Comparison of ENCODE assay signal across 1 cellular context in the genomic region with DNA sequence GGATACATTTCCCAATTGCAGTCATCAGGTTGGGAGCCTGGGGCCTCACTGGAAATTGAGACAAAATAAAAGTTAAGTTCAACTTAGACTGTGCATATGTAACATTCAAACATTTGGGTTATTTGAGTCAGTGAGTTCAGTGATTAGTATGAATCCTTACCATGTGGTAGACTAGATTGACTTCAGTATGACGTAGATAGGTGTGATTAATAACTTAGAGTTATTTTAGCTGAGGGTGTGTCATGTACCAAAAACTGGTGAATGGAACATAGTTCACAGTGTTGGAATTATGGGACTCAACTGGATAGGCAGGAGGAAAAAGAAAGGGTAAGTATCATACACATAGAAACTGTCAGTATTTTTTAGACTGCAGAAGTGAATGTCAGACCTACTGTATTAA.
TF ChIP-seq lines count a peak whose summit lies in the region.

No MANE protein-coding gene starts in this region.

TF ChIP-seq in H1, 55 proteins besides CTCF, POLR2A, EP300 and RAD21:
- no peak for TF ChIP-seq TAF1 (IDR thresholded peaks at IDR 0.05; ENCODE audit: low read depth, low read length)
- peak; percentile 17; the same call in 1 of the 2 replicates for TF ChIP-seq POLR2AphosphoS5 (IDR thresholded peaks at IDR 0.05; ENCODE audit: low read depth, low read length)
